ENCODE assay signal across 1 cellular context in the genomic region with DNA sequence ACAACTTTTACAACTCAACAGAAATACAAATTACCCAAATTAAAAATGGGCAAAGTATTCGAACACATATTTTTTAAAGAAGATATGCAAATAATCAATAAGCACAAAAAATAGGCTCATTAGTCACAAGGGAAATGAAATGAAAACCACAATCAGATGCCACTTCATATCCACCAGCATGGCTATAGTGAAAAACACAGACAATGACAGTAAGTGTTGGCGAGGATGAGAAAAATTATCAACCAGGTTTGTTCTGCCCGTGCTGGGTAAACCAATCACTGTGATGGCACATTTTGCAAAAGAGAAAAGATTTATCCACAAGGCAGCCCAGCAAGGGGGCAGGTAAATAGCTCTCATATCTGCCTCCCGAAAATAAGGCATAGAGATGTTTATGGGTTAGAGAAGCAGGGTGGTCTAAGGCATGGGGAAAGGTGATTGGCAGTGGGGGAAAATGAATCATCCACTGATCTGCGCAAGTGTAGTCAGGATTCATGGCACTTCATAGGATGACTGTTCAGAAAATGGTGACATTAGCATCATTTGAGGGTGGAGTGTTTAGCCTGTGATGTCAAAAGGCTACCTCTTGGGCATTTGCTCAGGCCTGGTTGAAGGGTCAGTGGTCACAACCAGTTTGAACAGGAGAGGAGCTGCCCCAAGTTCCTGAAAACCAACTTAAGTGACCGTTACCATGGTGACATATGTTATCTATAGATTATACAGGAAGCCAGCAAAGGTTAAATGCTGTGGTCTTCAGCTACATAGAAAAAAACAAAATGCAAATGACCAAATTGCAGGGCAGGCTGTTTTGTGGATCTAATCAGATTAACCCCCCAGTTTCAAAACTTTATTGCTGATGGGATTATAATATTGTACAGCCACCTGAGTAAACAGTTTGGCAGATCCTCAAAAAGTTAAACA.
A peak's percentile ranks its signal among the peaks of the same experiment; 100 is the strongest.
TF ChIP-seq lines count a peak whose summit lies in the region.

No MANE protein-coding gene starts in this region.

TF ChIP-seq in K562, 482 proteins besides CTCF, POLR2A, EP300 and RAD21 (continued from another document and continues in another):
- TF ChIP-seq, protein P1, sequence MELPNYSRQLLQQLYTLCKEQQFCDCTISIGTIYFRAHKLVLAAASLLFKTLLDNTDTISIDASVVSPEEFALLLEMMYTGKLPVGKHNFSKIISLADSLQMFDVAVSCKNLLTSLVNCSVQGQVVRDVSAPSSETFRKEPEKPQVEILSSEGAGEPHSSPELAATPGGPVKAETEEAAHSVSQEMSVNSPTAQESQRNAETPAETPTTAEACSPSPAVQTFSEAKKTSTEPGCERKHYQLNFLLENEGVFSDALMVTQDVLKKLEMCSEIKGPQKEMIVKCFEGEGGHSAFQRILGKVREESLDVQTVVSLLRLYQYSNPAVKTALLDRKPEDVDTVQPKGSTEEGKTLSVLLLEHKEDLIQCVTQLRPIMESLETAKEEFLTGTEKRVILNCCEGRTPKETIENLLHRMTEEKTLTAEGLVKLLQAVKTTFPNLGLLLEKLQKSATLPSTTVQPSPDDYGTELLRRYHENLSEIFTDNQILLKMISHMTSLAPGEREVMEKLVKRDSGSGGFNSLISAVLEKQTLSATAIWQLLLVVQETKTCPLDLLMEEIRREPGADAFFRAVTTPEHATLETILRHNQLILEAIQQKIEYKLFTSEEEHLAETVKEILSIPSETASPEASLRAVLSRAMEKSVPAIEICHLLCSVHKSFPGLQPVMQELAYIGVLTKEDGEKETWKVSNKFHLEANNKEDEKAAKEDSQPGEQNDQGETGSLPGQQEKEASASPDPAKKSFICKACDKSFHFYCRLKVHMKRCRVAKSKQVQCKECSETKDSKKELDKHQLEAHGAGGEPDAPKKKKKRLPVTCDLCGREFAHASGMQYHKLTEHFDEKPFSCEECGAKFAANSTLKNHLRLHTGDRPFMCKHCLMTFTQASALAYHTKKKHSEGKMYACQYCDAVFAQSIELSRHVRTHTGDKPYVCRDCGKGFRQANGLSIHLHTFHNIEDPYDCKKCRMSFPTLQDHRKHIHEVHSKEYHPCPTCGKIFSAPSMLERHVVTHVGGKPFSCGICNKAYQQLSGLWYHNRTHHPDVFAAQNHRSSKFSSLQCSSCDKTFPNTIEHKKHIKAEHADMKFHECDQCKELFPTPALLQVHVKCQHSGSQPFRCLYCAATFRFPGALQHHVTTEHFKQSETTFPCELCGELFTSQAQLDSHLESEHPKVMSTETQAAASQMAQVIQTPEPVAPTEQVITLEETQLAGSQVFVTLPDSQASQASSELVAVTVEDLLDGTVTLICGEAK (IDR thresholded peaks at IDR 0.05), result peak; percentile 89
- TF ChIP-seq, protein P1 (CRISPR knock-in tag; IDR thresholded peaks at IDR 0.05), result peak; percentile 69; the same call in 1 of the 2 replicates
- 0 out of 2 replicates have a peak, but pooled peaks have one; percentile 44 for TF ChIP-seq ELF4 (CRISPR knock-in tag; IDR thresholded peaks at IDR 0.05)
- TF ChIP-seq, protein P2, sequence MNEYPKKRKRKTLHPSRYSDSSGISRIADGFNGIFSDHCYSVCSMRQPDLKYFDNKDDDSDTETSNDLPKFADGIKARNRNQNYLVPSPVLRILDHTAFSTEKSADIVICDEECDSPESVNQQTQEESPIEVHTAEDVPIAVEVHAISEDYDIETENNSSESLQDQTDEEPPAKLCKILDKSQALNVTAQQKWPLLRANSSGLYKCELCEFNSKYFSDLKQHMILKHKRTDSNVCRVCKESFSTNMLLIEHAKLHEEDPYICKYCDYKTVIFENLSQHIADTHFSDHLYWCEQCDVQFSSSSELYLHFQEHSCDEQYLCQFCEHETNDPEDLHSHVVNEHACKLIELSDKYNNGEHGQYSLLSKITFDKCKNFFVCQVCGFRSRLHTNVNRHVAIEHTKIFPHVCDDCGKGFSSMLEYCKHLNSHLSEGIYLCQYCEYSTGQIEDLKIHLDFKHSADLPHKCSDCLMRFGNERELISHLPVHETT (CRISPR knock-in tag; conservative IDR thresholded peaks at IDR 0.05 in 1 of 2, IDR thresholded peaks at IDR 0.05 in 1 of 2), result peak in 1 of 2 experiments; percentile 64; a peak in 1 of 4 replicates
- TF ChIP-seq NCOR1 (IDR thresholded peaks at IDR 0.05), result peak; percentile 18; the same call in 1 of the 2 replicates
- TF ChIP-seq, protein P3, sequence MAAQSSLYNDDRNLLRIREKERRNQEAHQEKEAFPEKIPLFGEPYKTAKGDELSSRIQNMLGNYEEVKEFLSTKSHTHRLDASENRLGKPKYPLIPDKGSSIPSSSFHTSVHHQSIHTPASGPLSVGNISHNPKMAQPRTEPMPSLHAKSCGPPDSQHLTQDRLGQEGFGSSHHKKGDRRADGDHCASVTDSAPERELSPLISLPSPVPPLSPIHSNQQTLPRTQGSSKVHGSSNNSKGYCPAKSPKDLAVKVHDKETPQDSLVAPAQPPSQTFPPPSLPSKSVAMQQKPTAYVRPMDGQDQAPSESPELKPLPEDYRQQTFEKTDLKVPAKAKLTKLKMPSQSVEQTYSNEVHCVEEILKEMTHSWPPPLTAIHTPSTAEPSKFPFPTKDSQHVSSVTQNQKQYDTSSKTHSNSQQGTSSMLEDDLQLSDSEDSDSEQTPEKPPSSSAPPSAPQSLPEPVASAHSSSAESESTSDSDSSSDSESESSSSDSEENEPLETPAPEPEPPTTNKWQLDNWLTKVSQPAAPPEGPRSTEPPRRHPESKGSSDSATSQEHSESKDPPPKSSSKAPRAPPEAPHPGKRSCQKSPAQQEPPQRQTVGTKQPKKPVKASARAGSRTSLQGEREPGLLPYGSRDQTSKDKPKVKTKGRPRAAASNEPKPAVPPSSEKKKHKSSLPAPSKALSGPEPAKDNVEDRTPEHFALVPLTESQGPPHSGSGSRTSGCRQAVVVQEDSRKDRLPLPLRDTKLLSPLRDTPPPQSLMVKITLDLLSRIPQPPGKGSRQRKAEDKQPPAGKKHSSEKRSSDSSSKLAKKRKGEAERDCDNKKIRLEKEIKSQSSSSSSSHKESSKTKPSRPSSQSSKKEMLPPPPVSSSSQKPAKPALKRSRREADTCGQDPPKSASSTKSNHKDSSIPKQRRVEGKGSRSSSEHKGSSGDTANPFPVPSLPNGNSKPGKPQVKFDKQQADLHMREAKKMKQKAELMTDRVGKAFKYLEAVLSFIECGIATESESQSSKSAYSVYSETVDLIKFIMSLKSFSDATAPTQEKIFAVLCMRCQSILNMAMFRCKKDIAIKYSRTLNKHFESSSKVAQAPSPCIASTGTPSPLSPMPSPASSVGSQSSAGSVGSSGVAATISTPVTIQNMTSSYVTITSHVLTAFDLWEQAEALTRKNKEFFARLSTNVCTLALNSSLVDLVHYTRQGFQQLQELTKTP (IDR thresholded peaks at IDR 0.05; ENCODE audit: low read depth in 1 of 2, partially characterized antibody in 2 of 2), result no peak
- peak; percentile 78; the same call in 1 of the 2 replicates for TF ChIP-seq ESRRA (IDR thresholded peaks at IDR 0.05; ENCODE audit: borderline replicate concordance, low read depth)
- no peak for TF ChIP-seq ZNF75A (CRISPR knock-in tag; IDR thresholded peaks at IDR 0.05)
- peak; percentile 47 for TF ChIP-seq L3MBTL2 (IDR thresholded peaks at IDR 0.05)
- peak; percentile 46; the same call in 1 of the 2 replicates for TF ChIP-seq EHMT2 (IDR thresholded peaks at IDR 0.05)
- no peak for TF ChIP-seq MED1 (CRISPR knock-in tag; IDR thresholded peaks at IDR 0.05; ENCODE audit: borderline replicate concordance)
- TF ChIP-seq ARID2 (IDR thresholded peaks at IDR 0.05), result no peak
- TF ChIP-seq NBN (IDR thresholded peaks at IDR 0.05; ENCODE audit: low read depth), result peak; percentile 33; the same call in 1 of the 2 replicates
- no peak for TF ChIP-seq KLF13 (tag; IDR thresholded peaks at IDR 0.05; ENCODE audit: borderline replicate concordance, low read depth)
- TF ChIP-seq BRD9 (IDR thresholded peaks at IDR 0.05; ENCODE audit: low read depth, partially characterized antibody), result peak; percentile 25
- TF ChIP-seq HOXB6 (CRISPR knock-in tag; IDR thresholded peaks at IDR 0.05; ENCODE audit: borderline replicate concordance), result no peak
- no peak for TF ChIP-seq BRD4 (IDR thresholded peaks at IDR 0.05)
- TF ChIP-seq, protein P4, sequence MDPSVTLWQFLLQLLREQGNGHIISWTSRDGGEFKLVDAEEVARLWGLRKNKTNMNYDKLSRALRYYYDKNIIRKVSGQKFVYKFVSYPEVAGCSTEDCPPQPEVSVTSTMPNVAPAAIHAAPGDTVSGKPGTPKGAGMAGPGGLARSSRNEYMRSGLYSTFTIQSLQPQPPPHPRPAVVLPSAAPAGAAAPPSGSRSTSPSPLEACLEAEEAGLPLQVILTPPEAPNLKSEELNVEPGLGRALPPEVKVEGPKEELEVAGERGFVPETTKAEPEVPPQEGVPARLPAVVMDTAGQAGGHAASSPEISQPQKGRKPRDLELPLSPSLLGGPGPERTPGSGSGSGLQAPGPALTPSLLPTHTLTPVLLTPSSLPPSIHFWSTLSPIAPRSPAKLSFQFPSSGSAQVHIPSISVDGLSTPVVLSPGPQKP (CRISPR knock-in tag; IDR thresholded peaks at IDR 0.05), result no peak
- TF ChIP-seq ZNF707 (CRISPR knock-in tag; conservative IDR thresholded peaks at IDR 0.05), result no peak
- TF ChIP-seq DNMT1 (IDR thresholded peaks at IDR 0.05), result peak; percentile 69; the same call in 1 of the 2 replicates
- TF ChIP-seq CHD1 (IDR thresholded peaks at IDR 0.05; ENCODE audit: low read length), result no peak
- TF ChIP-seq, protein P5, sequence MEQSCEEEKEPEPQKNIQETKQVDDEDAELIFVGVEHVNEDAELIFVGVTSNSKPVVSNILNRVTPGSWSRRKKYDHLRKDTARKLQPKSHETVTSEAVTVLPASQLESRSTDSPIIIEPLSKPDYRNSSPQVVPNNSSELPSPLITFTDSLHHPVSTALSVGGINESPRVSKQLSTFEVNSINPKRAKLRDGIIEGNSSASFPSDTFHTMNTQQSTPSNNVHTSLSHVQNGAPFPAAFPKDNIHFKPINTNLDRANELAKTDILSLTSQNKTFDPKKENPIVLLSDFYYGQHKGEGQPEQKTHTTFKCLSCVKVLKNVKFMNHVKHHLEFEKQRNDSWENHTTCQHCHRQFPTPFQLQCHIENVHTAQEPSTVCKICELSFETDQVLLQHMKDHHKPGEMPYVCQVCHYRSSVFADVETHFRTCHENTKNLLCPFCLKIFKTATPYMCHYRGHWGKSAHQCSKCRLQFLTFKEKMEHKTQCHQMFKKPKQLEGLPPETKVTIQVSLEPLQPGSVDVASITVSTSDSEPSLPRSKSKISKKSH (CRISPR knock-in tag; IDR thresholded peaks at IDR 0.05), result no peak
- TF ChIP-seq RAD51 (IDR thresholded peaks at IDR 0.05; ENCODE audit: borderline replicate concordance, low read depth), result no peak
- peak; percentile 80 for TF ChIP-seq ETV1 (tag; conservative IDR thresholded peaks at IDR 0.05; ENCODE audit: low read depth)
- peak; percentile 75 for TF ChIP-seq ZNF316 (IDR thresholded peaks at IDR 0.05)
- TF ChIP-seq XRCC5 (IDR thresholded peaks at IDR 0.05; ENCODE audit: low read depth, low read length), result no peak
- TF ChIP-seq HSF4 (CRISPR knock-in tag; IDR thresholded peaks at IDR 0.05; ENCODE audit: borderline replicate concordance), result no peak
- TF ChIP-seq TRIM24 (IDR thresholded peaks at IDR 0.05), result peak in 1 of 2 experiments; percentile 78; a peak in 2 of 4 replicates
- TF ChIP-seq CREM (IDR thresholded peaks at IDR 0.05; ENCODE audit: low read depth), result peak; percentile 90
- no peak for TF ChIP-seq MTA1 (IDR thresholded peaks at IDR 0.05; ENCODE audit: borderline replicate concordance)
- TF ChIP-seq CBFA2T3 (IDR thresholded peaks at IDR 0.05), result peak; percentile 53
- no peak for TF ChIP-seq EZH2 (IDR thresholded peaks at IDR 0.05; ENCODE audit: borderline replicate concordance, low read depth, low read length)
- TF ChIP-seq HMGN3 (IDR thresholded peaks at IDR 0.05; ENCODE audit: borderline replicate concordance, extremely low read depth, insufficient read length, low read depth, low read length), result no peak
- TF ChIP-seq ZNF586 (CRISPR knock-in tag; conservative IDR thresholded peaks at IDR 0.05), result no peak
- no peak for TF ChIP-seq SMAD3 (CRISPR knock-in tag; conservative IDR thresholded peaks at IDR 0.05)
- TF ChIP-seq RBFOX2 (IDR thresholded peaks at IDR 0.05; ENCODE audit: low read depth, low read length), result no peak
- TF ChIP-seq ZNF766 (CRISPR knock-in tag; conservative IDR thresholded peaks at IDR 0.05), result 0 out of 2 replicates have a peak, but pooled peaks have one; percentile 47
- TF ChIP-seq STAG1 (CRISPR knock-in tag; IDR thresholded peaks at IDR 0.05; ENCODE audit: borderline replicate concordance), result no peak
- no peak for TF ChIP-seq ZZZ3 (IDR thresholded peaks at IDR 0.05)
- TF ChIP-seq, protein P6, sequence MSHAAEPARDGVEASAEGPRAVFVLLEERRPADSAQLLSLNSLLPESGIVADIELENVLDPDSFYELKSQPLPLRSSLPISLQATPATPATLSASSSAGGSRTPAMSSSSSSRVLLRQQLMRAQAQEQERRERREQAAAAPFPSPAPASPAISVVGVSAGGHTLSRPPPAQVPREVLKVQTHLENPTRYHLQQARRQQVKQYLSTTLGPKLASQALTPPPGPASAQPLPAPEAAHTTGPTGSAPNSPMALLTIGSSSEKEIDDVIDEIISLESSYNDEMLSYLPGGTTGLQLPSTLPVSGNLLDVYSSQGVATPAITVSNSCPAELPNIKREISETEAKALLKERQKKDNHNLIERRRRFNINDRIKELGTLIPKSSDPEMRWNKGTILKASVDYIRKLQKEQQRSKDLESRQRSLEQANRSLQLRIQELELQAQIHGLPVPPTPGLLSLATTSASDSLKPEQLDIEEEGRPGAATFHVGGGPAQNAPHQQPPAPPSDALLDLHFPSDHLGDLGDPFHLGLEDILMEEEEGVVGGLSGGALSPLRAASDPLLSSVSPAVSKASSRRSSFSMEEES (CRISPR knock-in tag; IDR thresholded peaks at IDR 0.05), result no peak
